Comparison of ENCODE assay signal across 1 cellular context in the genomic region with DNA sequence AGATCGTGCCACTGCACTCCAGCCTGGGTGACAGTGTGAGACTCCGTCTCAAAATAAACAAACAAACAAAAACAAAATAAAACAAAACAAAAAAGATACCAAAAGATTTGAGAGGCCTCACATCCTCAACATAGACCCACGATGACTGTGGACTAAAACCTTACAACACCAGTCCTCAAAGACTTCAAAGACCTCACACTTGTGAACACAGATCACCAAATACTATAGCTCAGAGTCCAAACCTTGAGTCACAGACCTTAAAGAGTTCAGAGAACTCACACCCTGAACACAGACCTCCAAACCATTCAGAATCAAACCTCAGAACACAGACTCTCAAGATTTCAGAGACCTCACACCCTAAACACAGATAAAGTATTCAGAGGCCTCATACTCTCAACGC.
TF ChIP-seq lines count a peak whose summit lies in the region.

No MANE protein-coding gene starts in this region.

TF ChIP-seq in HepG2, 621 proteins besides CTCF, POLR2A, EP300 and RAD21 (continues in another document):
- TF ChIP-seq SNAPC2 (CRISPR knock-in tag; IDR thresholded peaks at IDR 0.05), result no peak
- TF ChIP-seq, protein P1, sequence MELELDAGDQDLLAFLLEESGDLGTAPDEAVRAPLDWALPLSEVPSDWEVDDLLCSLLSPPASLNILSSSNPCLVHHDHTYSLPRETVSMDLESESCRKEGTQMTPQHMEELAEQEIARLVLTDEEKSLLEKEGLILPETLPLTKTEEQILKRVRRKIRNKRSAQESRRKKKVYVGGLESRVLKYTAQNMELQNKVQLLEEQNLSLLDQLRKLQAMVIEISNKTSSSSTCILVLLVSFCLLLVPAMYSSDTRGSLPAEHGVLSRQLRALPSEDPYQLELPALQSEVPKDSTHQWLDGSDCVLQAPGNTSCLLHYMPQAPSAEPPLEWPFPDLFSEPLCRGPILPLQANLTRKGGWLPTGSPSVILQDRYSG (CRISPR knock-in tag; IDR thresholded peaks at IDR 0.05), result no peak
- 0 out of 2 replicates have a peak, but pooled peaks have one; percentile 39 for TF ChIP-seq POGZ (CRISPR knock-in tag; IDR thresholded peaks at IDR 0.05)
- TF ChIP-seq HOXA7 (CRISPR knock-in tag; IDR thresholded peaks at IDR 0.05), result no peak
- TF ChIP-seq, protein P2, sequence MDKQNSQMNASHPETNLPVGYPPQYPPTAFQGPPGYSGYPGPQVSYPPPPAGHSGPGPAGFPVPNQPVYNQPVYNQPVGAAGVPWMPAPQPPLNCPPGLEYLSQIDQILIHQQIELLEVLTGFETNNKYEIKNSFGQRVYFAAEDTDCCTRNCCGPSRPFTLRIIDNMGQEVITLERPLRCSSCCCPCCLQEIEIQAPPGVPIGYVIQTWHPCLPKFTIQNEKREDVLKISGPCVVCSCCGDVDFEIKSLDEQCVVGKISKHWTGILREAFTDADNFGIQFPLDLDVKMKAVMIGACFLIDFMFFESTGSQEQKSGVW (CRISPR knock-in tag; IDR thresholded peaks at IDR 0.05; ENCODE audit: borderline replicate concordance), result no peak
- peak; percentile 26; the same call in 1 of the 2 replicates for TF ChIP-seq FOSL2 (CRISPR knock-in tag; IDR thresholded peaks at IDR 0.05)
- TF ChIP-seq SUZ12 (IDR thresholded peaks at IDR 0.05; ENCODE audit: low read depth, low read length), result no peak
- TF ChIP-seq, protein P3, sequence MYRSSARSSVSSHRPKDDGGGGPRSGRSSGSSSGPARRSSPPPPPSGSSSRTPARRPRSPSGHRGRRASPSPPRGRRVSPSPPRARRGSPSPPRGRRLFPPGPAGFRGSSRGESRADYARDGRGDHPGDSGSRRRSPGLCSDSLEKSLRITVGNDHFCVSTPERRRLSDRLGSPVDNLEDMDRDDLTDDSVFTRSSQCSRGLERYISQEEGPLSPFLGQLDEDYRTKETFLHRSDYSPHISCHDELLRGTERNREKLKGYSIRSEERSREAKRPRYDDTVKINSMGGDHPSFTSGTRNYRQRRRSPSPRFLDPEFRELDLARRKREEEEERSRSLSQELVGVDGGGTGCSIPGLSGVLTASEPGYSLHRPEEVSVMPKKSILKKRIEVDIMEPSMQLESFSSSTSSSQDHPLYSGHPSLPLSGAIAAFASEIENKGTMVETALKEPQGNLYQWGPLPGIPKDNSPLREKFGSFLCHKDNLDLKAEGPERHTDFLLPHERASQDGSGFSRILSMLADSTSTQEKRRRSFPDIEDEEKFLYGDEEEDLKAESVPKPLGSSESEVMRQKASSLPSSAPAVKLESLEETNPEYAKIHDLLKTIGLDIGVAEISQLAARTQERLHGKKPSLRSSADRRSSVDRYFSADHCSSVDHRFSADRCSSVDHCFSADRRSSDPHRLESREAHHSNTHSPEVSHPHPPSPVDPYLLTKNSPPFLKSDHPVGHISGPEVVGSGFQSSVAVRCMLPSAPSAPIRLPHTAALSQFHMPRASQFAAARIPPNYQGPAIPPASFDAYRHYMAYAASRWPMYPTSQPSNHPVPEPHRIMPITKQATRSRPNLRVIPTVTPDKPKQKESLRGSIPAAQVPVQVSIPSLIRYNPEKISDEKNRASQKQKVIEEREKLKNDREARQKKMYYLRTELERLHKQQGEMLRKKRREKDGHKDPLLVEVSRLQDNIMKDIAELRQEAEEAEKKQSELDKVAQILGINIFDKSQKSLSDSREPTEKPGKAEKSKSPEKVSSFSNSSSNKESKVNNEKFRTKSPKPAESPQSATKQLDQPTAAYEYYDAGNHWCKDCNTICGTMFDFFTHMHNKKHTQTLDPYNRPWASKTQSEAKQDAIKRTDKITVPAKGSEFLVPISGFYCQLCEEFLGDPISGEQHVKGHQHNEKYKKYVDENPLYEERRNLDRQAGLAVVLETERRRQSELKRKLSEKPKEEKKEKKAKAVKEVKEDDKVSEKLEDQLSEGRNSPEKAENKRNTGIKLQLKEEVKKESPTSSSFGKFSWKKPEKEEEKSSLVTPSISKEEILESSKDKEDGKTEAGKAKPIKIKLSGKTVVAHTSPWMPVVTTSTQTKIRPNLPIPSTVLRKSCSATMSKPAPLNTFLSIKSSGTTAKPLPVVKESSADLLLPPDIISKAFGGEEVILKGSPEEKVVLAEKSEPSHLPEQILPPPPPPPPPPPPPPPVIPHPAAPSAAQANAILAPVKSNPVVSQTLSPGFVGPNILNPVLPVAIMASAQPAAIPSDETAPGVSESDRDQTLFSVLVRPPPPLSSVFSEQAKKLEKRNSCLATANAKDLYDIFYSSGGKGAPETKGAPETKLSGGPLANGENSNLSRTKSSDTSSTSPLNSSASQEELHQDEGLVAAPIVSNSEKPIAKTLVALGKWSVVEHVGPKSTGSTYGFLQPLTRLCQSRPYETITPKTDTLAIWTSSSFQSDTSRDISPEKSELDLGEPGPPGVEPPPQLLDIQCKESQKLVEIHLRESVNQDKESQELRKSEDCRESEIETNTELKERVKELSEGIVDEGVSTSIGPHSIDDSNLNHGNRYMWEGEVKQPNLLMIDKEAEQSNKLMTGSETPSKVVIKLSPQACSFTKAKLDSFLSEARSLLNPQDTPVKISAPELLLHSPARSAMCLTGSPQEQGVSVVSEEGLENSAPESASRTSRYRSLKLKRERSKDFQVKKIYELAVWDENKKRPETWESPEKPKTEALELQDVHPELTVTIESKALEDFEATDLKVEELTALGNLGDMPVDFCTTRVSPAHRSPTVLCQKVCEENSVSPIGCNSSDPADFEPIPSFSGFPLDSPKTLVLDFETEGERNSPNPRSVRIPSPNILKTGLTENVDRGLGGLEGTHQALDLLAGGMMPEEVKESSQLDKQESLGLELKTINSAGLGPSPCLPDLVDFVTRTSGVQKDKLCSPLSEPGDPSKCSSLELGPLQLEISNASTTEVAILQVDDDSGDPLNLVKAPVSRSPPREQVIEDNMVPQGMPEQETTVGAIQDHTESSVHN (CRISPR knock-in tag; IDR thresholded peaks at IDR 0.05), result no peak
- no peak for TF ChIP-seq MLLT10 (CRISPR knock-in tag; IDR thresholded peaks at IDR 0.05)
- no peak for TF ChIP-seq ZNF468 (CRISPR knock-in tag; IDR thresholded peaks at IDR 0.05)
- TF ChIP-seq NFE2L1 (CRISPR knock-in tag; IDR thresholded peaks at IDR 0.05; ENCODE audit: borderline replicate concordance), result no peak
- no peak for TF ChIP-seq NFYC (CRISPR knock-in tag; IDR thresholded peaks at IDR 0.05)
- TF ChIP-seq ATAD3A (CRISPR knock-in tag; IDR thresholded peaks at IDR 0.05), result no peak
- no peak for TF ChIP-seq HOXA9 (CRISPR knock-in tag; IDR thresholded peaks at IDR 0.05; ENCODE audit: borderline replicate concordance)
- no peak for TF ChIP-seq SP140L (CRISPR knock-in tag; IDR thresholded peaks at IDR 0.05; ENCODE audit: borderline replicate concordance)
- no peak for TF ChIP-seq ZNF615 (CRISPR knock-in tag; IDR thresholded peaks at IDR 0.05; ENCODE audit: borderline replicate concordance)
- no peak for TF ChIP-seq RBAK (CRISPR knock-in tag; IDR thresholded peaks at IDR 0.05)
- no peak for TF ChIP-seq MTA1 (CRISPR knock-in tag; IDR thresholded peaks at IDR 0.05; ENCODE audit: borderline replicate concordance)
- no peak for TF ChIP-seq KDM4B (CRISPR knock-in tag; IDR thresholded peaks at IDR 0.05)
- TF ChIP-seq ZNF160 (CRISPR knock-in tag; IDR thresholded peaks at IDR 0.05), result no peak
- TF ChIP-seq RXRA (CRISPR knock-in tag; IDR thresholded peaks at IDR 0.05), result no peak
- TF ChIP-seq, protein P4, sequence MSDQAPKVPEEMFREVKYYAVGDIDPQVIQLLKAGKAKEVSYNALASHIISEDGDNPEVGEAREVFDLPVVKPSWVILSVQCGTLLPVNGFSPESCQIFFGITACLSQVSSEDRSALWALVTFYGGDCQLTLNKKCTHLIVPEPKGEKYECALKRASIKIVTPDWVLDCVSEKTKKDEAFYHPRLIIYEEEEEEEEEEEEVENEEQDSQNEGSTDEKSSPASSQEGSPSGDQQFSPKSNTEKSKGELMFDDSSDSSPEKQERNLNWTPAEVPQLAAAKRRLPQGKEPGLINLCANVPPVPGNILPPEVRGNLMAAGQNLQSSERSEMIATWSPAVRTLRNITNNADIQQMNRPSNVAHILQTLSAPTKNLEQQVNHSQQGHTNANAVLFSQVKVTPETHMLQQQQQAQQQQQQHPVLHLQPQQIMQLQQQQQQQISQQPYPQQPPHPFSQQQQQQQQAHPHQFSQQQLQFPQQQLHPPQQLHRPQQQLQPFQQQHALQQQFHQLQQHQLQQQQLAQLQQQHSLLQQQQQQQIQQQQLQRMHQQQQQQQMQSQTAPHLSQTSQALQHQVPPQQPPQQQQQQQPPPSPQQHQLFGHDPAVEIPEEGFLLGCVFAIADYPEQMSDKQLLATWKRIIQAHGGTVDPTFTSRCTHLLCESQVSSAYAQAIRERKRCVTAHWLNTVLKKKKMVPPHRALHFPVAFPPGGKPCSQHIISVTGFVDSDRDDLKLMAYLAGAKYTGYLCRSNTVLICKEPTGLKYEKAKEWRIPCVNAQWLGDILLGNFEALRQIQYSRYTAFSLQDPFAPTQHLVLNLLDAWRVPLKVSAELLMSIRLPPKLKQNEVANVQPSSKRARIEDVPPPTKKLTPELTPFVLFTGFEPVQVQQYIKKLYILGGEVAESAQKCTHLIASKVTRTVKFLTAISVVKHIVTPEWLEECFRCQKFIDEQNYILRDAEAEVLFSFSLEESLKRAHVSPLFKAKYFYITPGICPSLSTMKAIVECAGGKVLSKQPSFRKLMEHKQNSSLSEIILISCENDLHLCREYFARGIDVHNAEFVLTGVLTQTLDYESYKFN (CRISPR knock-in tag; conservative IDR thresholded peaks at IDR 0.05), result peak; percentile 52; the same call in 1 of the 2 replicates
- TF ChIP-seq, protein P5, sequence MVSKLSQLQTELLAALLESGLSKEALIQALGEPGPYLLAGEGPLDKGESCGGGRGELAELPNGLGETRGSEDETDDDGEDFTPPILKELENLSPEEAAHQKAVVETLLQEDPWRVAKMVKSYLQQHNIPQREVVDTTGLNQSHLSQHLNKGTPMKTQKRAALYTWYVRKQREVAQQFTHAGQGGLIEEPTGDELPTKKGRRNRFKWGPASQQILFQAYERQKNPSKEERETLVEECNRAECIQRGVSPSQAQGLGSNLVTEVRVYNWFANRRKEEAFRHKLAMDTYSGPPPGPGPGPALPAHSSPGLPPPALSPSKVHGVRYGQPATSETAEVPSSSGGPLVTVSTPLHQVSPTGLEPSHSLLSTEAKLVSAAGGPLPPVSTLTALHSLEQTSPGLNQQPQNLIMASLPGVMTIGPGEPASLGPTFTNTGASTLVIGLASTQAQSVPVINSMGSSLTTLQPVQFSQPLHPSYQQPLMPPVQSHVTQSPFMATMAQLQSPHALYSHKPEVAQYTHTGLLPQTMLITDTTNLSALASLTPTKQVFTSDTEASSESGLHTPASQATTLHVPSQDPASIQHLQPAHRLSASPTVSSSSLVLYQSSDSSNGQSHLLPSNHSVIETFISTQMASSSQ (IDR thresholded peaks at IDR 0.05; ENCODE audit: low read depth), result no peak
- TF ChIP-seq, protein P5 (CRISPR knock-in tag; IDR thresholded peaks at IDR 0.05; ENCODE audit: borderline replicate concordance), result no peak
- TF ChIP-seq PHF8 (CRISPR knock-in tag; IDR thresholded peaks at IDR 0.05), result no peak
- TF ChIP-seq YEATS4 (CRISPR knock-in tag; IDR thresholded peaks at IDR 0.05; ENCODE audit: borderline replicate concordance), result no peak
- TF ChIP-seq HDAC2 (CRISPR knock-in tag; IDR thresholded peaks at IDR 0.05), result peak; percentile 18; the same call in 1 of the 2 replicates
- TF ChIP-seq MEIS2 (CRISPR knock-in tag; IDR thresholded peaks at IDR 0.05), result no peak
- TF ChIP-seq, protein P6, sequence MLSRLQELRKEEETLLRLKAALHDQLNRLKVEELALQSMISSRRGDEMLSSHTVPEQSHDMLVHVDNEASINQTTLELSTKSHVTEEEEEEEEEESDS (CRISPR knock-in tag; IDR thresholded peaks at IDR 0.05; ENCODE audit: borderline replicate concordance), result no peak
- 0 out of 2 replicates have a peak, but pooled peaks have one; percentile 19 for TF ChIP-seq ZNF317 (CRISPR knock-in tag; IDR thresholded peaks at IDR 0.05)
- 0 out of 2 replicates have a peak, but pooled peaks have one; percentile 30 for TF ChIP-seq GATAD2A (CRISPR knock-in tag; IDR thresholded peaks at IDR 0.05)
- TF ChIP-seq, protein P7, sequence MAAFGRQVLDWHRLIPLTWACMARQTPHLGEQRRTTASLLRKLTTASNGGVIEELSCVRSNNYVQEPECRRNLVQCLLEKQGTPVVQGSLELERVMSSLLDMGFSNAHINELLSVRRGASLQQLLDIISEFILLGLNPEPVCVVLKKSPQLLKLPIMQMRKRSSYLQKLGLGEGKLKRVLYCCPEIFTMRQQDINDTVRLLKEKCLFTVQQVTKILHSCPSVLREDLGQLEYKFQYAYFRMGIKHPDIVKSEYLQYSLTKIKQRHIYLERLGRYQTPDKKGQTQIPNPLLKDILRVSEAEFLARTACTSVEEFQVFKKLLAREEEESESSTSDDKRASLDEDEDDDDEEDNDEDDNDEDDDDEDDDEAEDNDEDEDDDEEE (CRISPR knock-in tag; IDR thresholded peaks at IDR 0.05), result no peak
- TF ChIP-seq SIN3A (IDR thresholded peaks at IDR 0.05; ENCODE audit: borderline replicate concordance, low read depth, low read length), result no peak
- no peak for TF ChIP-seq SOX6 (IDR thresholded peaks at IDR 0.05)
- TF ChIP-seq SOX6 (CRISPR knock-in tag; IDR thresholded peaks at IDR 0.05), result 0 out of 2 replicates have a peak, but pooled peaks have one; percentile 22
- no peak for TF ChIP-seq ZNF672 (CRISPR knock-in tag; IDR thresholded peaks at IDR 0.05)
